39 cellular contexts compared by ENCODE assay signal in the genomic region with DNA sequence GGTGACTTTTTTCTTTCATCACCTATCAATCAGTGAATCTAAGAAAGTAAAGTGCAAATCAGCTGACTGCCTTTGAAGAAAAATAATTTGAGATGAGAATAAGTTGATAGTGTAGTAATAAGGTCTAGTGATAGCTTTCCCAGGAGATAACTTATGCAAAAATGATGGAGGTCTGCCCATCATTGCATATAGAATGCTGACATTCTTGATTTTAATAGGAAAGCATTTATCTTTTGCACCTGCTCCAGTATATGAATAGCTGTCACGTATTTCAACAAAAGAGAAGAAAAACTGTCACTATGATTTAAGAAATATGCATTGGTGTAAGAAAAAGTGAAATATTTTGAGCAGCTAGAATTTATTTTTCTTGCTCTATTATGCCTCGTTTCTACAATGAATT. TPM values are rescaled to one million over a fixed set of nuclear protein-coding genes. Genes with fewer than 3 reads are reported as not detected.
"Had no signal": no experiment of that assay in that cellular context is flagged by ENCODE, and none has a peak within 500 bp of the region (broad histone marks: within the 10 kb centered on the region; RNA-seq: fewer than 3 reads in every experiment).

No MANE protein-coding gene starts in this region.

- H3K9me3 Mint-ChIP-seq: activated B cell treated with CpG ODN at 0.5 μM for 24 hours; activated CD4-positive, alpha-beta memory T cell treated with anti-CD3 and anti-CD28 coated beads for 36 hours; activated CD4-positive, alpha-beta T cell treated with anti-CD3 and anti-CD28 coated beads, Interleukin-2, amount 10 ng/mL, durations not matched to agents 24 days and 14 days; activated CD8-positive, alpha-beta T cell treated with anti-CD3 and anti-CD28 coated beads for 36 hours; activated naive CD4-positive, alpha-beta T cell treated with anti-CD3 and anti-CD28 coated beads for 36 hours; activated naive CD4-positive, alpha-beta T cell treated with anti-CD3 and anti-CD28 coated beads, Interleukin-2, amount 50 U/mL, for 72 hours; activated naive CD8-positive, alpha-beta T cell treated with anti-CD3 and anti-CD28 coated beads for 36 hours; activated T-cell treated with anti-CD3 and anti-CD28 coated beads, Interleukin-2, amount 50 U/mL, for 4 hours; activated T-cell treated with anti-CD3 and anti-CD28 coated beads, Interleukin-2, amount 50 U/mL, for 72 hours; activated T-helper 1 cell treated with anti-CD3 and anti-CD28 coated beads, Interleukin-12 subunit alpha, Interleukin-12 subunit beta, Interleukin-2, Interleukin-4 antibody, amounts not matched to agents 30 ng/mL and 10 ng/mL and 1 ng/mL, durations not matched to agents 14 hours and 24 hours and 36 hours; activated T-helper 17 cell treated with anti-CD3 and anti-CD28 coated beads, Interleukin-2, amount 50 U/mL, for 72 hours; T-helper 1 cell treated with Interleukin-12 subunit alpha and Interleukin-12 subunit beta and Interleukin-4 antibody, amounts not matched to agents 30 μg/mL and 1 μg/mL, for 36 hours; T-helper 2 cell treated with Interferon-gamma antibody and Interleukin-4, amounts not matched to agents 5 μg/mL and 100 μg/mL, for 36 hours had no signal

- H3K27me3 Mint-ChIP-seq: activated CD4-positive, alpha-beta memory T cell treated with anti-CD3 and anti-CD28 coated beads for 36 hours; activated naive CD8-positive, alpha-beta T cell treated with anti-CD3 and anti-CD28 coated beads for 36 hours had no signal

- H3K4me3 Mint-ChIP-seq: activated B cell treated with CpG ODN at 0.5 μM for 24 hours; activated CD4-positive, alpha-beta memory T cell treated with anti-CD3 and anti-CD28 coated beads for 36 hours; activated CD4-positive, alpha-beta T cell treated with anti-CD3 and anti-CD28 coated beads, Interleukin-2, amount 10 ng/mL, durations not matched to agents 24 days and 14 days; activated CD8-positive, alpha-beta T cell treated with anti-CD3 and anti-CD28 coated beads for 36 hours; activated naive CD4-positive, alpha-beta T cell treated with anti-CD3 and anti-CD28 coated beads for 36 hours; activated naive CD8-positive, alpha-beta T cell treated with anti-CD3 and anti-CD28 coated beads for 36 hours; activated T-cell treated with anti-CD3 and anti-CD28 coated beads, Interleukin-2, amount 50 U/mL, for 4 hours; activated T-cell treated with anti-CD3 and anti-CD28 coated beads, Interleukin-2, amount 50 U/mL, for 72 hours; activated T-helper 1 cell treated with anti-CD3 and anti-CD28 coated beads, Interleukin-12 subunit alpha, Interleukin-12 subunit beta, Interleukin-2, Interleukin-4 antibody, amounts not matched to agents 30 ng/mL and 10 ng/mL and 1 ng/mL, durations not matched to agents 14 hours and 24 hours and 36 hours; activated T-helper 17 cell treated with anti-CD3 and anti-CD28 coated beads, Interleukin-2, amount 50 U/mL, for 72 hours; T-helper 1 cell treated with Interleukin-12 subunit alpha and Interleukin-12 subunit beta and Interleukin-4 antibody, amounts not matched to agents 30 μg/mL and 1 μg/mL, for 36 hours; T-helper 2 cell treated with Interferon-gamma antibody and Interleukin-4, amounts not matched to agents 5 μg/mL and 100 μg/mL, for 36 hours had no signal

- H3K9me3 ChIP-seq: adrenal gland, body of pancreas, breast epithelium had no signal

- H3K27me3 ChIP-seq: adrenal gland, body of pancreas, brain microvascular endothelial cell, breast epithelium had no signal

- H3K4me3 ChIP-seq: adrenal gland, body of pancreas, breast epithelium had no signal

- H3K4me1 Mint-ChIP-seq: activated B cell treated with CpG ODN at 0.5 μM for 24 hours; activated CD4-positive, alpha-beta T cell treated with anti-CD3 and anti-CD28 coated beads, Interleukin-2, amount 10 ng/mL, durations not matched to agents 24 days and 14 days; activated naive CD8-positive, alpha-beta T cell treated with anti-CD3 and anti-CD28 coated beads for 36 hours; activated T-helper 17 cell treated with anti-CD3 and anti-CD28 coated beads, Interleukin-2, amount 50 U/mL, for 72 hours had no signal

- H3K27ac Mint-ChIP-seq: activated B cell treated with CpG ODN at 0.5 μM for 24 hours; activated CD4-positive, alpha-beta memory T cell treated with anti-CD3 and anti-CD28 coated beads for 36 hours; activated CD4-positive, alpha-beta T cell treated with anti-CD3 and anti-CD28 coated beads, Interleukin-2, amount 10 ng/mL, durations not matched to agents 24 days and 14 days; activated CD8-positive, alpha-beta T cell treated with anti-CD3 and anti-CD28 coated beads for 36 hours; activated naive CD4-positive, alpha-beta T cell treated with anti-CD3 and anti-CD28 coated beads for 36 hours; activated naive CD4-positive, alpha-beta T cell treated with anti-CD3 and anti-CD28 coated beads, Interleukin-2, amount 50 U/mL, for 72 hours; activated naive CD8-positive, alpha-beta T cell treated with anti-CD3 and anti-CD28 coated beads for 36 hours; activated T-cell treated with anti-CD3 and anti-CD28 coated beads, Interleukin-2, amount 50 U/mL, for 72 hours; activated T-helper 1 cell treated with anti-CD3 and anti-CD28 coated beads, Interleukin-12 subunit alpha, Interleukin-12 subunit beta, Interleukin-2, Interleukin-4 antibody, amounts not matched to agents 30 ng/mL and 10 ng/mL and 1 ng/mL, durations not matched to agents 14 hours and 24 hours and 36 hours; activated T-helper 17 cell treated with anti-CD3 and anti-CD28 coated beads, Interleukin-2, amount 50 U/mL, for 72 hours; T-helper 1 cell treated with Interleukin-12 subunit alpha and Interleukin-12 subunit beta and Interleukin-4 antibody, amounts not matched to agents 30 μg/mL and 1 μg/mL, for 36 hours; T-helper 2 cell treated with Interferon-gamma antibody and Interleukin-4, amounts not matched to agents 5 μg/mL and 100 μg/mL, for 36 hours had no signal

- H3K27ac ChIP-seq: adrenal gland, body of pancreas, brain microvascular endothelial cell, breast epithelium, VCaP had no signal

- H3K4me1 ChIP-seq: adrenal gland, body of pancreas, breast epithelium had no signal

- H3K36me3 ChIP-seq: adrenal gland, brain microvascular endothelial cell, breast epithelium had no signal

- H3K36me3 Mint-ChIP-seq: activated CD4-positive, alpha-beta memory T cell treated with anti-CD3 and anti-CD28 coated beads for 36 hours; activated naive CD4-positive, alpha-beta T cell treated with anti-CD3 and anti-CD28 coated beads, Interleukin-2, amount 50 U/mL, for 72 hours; activated naive CD8-positive, alpha-beta T cell treated with anti-CD3 and anti-CD28 coated beads for 36 hours had no signal

- DNase-seq: activated B cell treated with CpG ODN at 0.5 μM for 24 hours; activated CD4-positive, alpha-beta memory T cell treated with anti-CD3 and anti-CD28 coated beads for 36 hours; activated CD4-positive, alpha-beta T cell treated with anti-CD3 and anti-CD28 coated beads for 4 hours; activated CD4-positive, alpha-beta T cell treated with anti-CD3 and anti-CD28 coated beads, Interleukin-2, amount 10 ng/mL, durations not matched to agents 24 days and 14 days; activated CD4-positive, alpha-beta T cell treated with anti-CD3 and anti-CD28 coated beads, Interleukin-2, amount 50 U/mL, for 1 hour; activated CD4-positive, alpha-beta T cell treated with anti-CD3 and anti-CD28 coated beads, Interleukin-2, amount 50 U/mL, for 4 hours; activated CD4-positive, CD25-positive, alpha-beta regulatory T cell treated with anti-CD3 and anti-CD28 coated beads, Interleukin-2, amount 50 U/mL, for 72 hours; activated CD8-positive, alpha-beta memory T cell treated with anti-CD3 and anti-CD28 coated beads, Interleukin-2, amount 50 U/mL, for 4 hours; activated CD8-positive, alpha-beta T cell treated with anti-CD3 and anti-CD28 coated beads for 36 hours; activated effector memory CD4-positive, alpha-beta T cell treated with anti-CD3 and anti-CD28 coated beads, Interleukin-2, amount 50 U/mL, for 16 hours; activated gamma-delta T cell treated with Interleukin-2 at 50 U/mL for 16 hours; activated naive CD4-positive, alpha-beta T cell; activated naive CD4-positive, alpha-beta T cell treated with anti-CD3 and anti-CD28 coated beads for 36 hours; activated naive CD4-positive, alpha-beta T cell treated with anti-CD3 and anti-CD28 coated beads, Interleukin-2, amount 50 U/mL, for 16 hours; activated naive CD8-positive, alpha-beta T cell treated with anti-CD3 and anti-CD28 coated beads for 36 hours; activated T-cell treated with anti-CD3 and anti-CD28 coated beads for 4 hours; activated T-cell treated with anti-CD3 and anti-CD28 coated beads, Interleukin-2, amount 50 U/mL, for 1 hour; activated T-cell treated with anti-CD3 and anti-CD28 coated beads, Interleukin-2, amount 50 U/mL, for 4 hours; activated T-cell treated with anti-CD3 and anti-CD28 coated beads, Interleukin-2, amount 50 U/mL, for 72 hours; adrenal gland; amniotic stem cell; aorta; body of pancreas; brain microvascular endothelial cell; central memory CD4-positive, alpha-beta T cell; T-helper 1 cell; T-helper 2 cell; T-helper 9 cell had no signal

- ATAC-seq: activated CD8-positive, alpha-beta T cell treated with anti-CD3 and anti-CD28 coated beads for 36 hours; activated naive CD4-positive, alpha-beta T cell treated with anti-CD3 and anti-CD28 coated beads, Interleukin-2, amount 50 U/mL, for 72 hours; activated T-cell treated with anti-CD3 and anti-CD28 coated beads, Interleukin-2, amount 50 U/mL, for 4 hours; activated T-cell treated with anti-CD3 and anti-CD28 coated beads, Interleukin-2, amount 50 U/mL, for 72 hours; activated T-helper 17 cell treated with anti-CD3 and anti-CD28 coated beads, Interleukin-2, amount 50 U/mL, for 72 hours; body of pancreas had no signal

RNA-seq across cellular contexts. Expression of a gene that starts 46.8 kb away (rescaled TPM):
- total RNA-seq: activated B cell treated with CpG ODN at 0.5 μM for 24 hours; activated CD4-positive, alpha-beta memory T cell treated with anti-CD3 and anti-CD28 coated beads for 36 hours; activated CD4-positive, alpha-beta T cell treated with anti-CD3 and anti-CD28 coated beads, Interleukin-2, amount 10 ng/mL, durations not matched to agents 24 days and 14 days; activated CD8-positive, alpha-beta memory T cell treated with anti-CD3 and anti-CD28 coated beads for 36 hours; activated CD8-positive, alpha-beta T cell treated with anti-CD3 and anti-CD28 coated beads for 36 hours; activated naive CD4-positive, alpha-beta T cell treated with anti-CD3 and anti-CD28 coated beads for 36 hours; activated naive CD4-positive, alpha-beta T cell treated with anti-CD3 and anti-CD28 coated beads, Interleukin-2, amount 50 U/mL, for 72 hours; activated naive CD8-positive, alpha-beta T cell treated with anti-CD3 and anti-CD28 coated beads for 36 hours; activated T-cell treated with anti-CD3 and anti-CD28 coated beads, Interleukin-2, amount 50 U/mL, for 4 hours; activated T-cell treated with anti-CD3 and anti-CD28 coated beads, Interleukin-2, amount 50 U/mL, for 72 hours; activated T-helper 1 cell treated with anti-CD3 and anti-CD28 coated beads, Interleukin-12 subunit alpha, Interleukin-12 subunit beta, Interleukin-2, Interleukin-4 antibody, amounts not matched to agents 30 ng/mL and 10 ng/mL and 1 ng/mL, durations not matched to agents 14 hours and 24 hours and 36 hours; activated T-helper 17 cell treated with anti-CD3 and anti-CD28 coated beads, Interleukin-2, amount 50 U/mL, for 72 hours; adrenal gland; aorta; astrocyte; body of pancreas; breast epithelium; cardiac septum; cerebellum had no signal
